18 cellular contexts compared by ENCODE assay signal in the genomic region with DNA sequence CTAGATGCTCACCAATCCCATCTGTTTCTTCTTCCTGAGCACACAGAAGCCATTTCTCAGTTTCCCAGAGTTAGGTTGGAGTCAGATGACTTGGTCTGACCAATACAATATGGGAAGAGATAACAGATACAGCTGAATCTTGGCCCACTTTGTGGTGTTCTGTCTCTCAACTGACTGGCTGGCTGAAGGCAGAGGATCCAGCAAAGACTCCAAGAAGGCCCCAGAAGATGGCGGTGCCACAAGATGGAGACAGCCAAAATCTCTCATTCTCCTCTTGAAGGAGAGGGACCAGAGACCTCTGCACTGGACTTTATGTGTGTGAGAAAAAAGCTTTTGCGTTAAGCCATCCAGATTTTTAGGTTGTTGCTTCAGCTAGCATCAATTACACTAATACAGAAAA. TPM values are rescaled to one million over a fixed set of nuclear protein-coding genes. Genes with fewer than 3 reads are reported as not detected.
DNase-seq lines count a peak whose midpoint lies in the region; ATAC-seq and TF ChIP-seq lines count a peak whose summit lies in the region.
"Had no signal": no experiment of that assay in that cellular context is flagged by ENCODE, and none has a peak within 500 bp of the region (broad histone marks: within the 10 kb centered on the region; RNA-seq: fewer than 3 reads in every experiment).

No MANE protein-coding gene starts in this region.

- ATAC-seq in PC-3, result no peak
- ATAC-seq: HCT116 had no signal

- no TSS peak for BruUV-seq in PC-3 (replicated peaks; lab: Mats Ljungman, UMichigan)

- no peaks in the 10 kb centered on the region for H3K27me3 ChIP-seq in PC-3 (ENCODE audit: low read length)
- no peaks in the 10 kb centered on the region for H3K27me3 ChIP-seq in esophagus muscularis mucosa

- no peak for DNase-seq in PC-3
- no peak for DNase-seq in RWPE1 (ENCODE audit: low spot score)
- peak; percentile 21 for DNase-seq in esophagus muscularis mucosa (ENCODE audit: extremely low spot score)
- DNase-seq in type B pancreatic cell (ENCODE audit: extremely low spot score, unreplicated experiment), result no peak
- DNase-seq in iPS-NIHi7 (ENCODE audit: extremely low spot score), result no peak
- no peak for DNase-seq in DMS153 (lab: John Stamatoyannopoulos, UW)
- no peak for DNase-seq in activated T-cell treated with anti-CD3 and anti-CD28 coated beads, Interleukin-2, amount 50 U/mL, for 48 hours
- DNase-seq: ACHN; Caco-2; CD4-positive, alpha-beta T cell; DMS79; GDM1; GOT3; H7; HFFc6; IMR-90 had no signal

- no peaks in the 10 kb centered on the region for H3K36me3 ChIP-seq in PC-3 (ENCODE audit: low read depth, low read length)
- H3K36me3 ChIP-seq in esophagus muscularis mucosa, result no peaks in the 10 kb centered on the region

- TF ChIP-seq CTCF in PC-3 (conservative IDR thresholded peaks at IDR 0.05; ENCODE audit: low read depth, low read length) (no peak), RWPE1 (conservative IDR thresholded peaks at IDR 0.05; ENCODE audit: low read depth) (no peak), esophagus muscularis mucosa (IDR thresholded peaks at IDR 0.05) (no peak), type B pancreatic cell (conservative IDR thresholded peaks at IDR 0.05) (no peak)

- intact Hi-C loops in PC-3 (cut with micrococcal nuclease) (no loop called here), esophagus muscularis mucosa (cut with DNase I) (no loop called here)

- H3K9ac ChIP-seq in PC-3 (ENCODE audit: low read length), result no peak overlapping the region

- POLR2A ChIA-PET in PC-3 (lab: Charles Lee; ENCODE audit: unreplicated experiment), result interaction anchor here (0.5 to 0.7 kb wide), 2 partner anchors 15 to 20 kb away, joined by 3 to 4 read pairs; a partner anchor contains a TSS
- POLR2A ChIA-PET in RWPE1 (lab: Yijun Ruan, JAX; ENCODE audit: low non-redundant PET), result no interaction called here

- H3K9me3 ChIP-seq in PC-3 (ENCODE audit: low read length) (no peaks in the 10 kb centered on the region), esophagus muscularis mucosa (no peaks in the 10 kb centered on the region)
- H3K9me3 ChIP-seq: Caco-2 had no signal

- no peaks in the 10 kb centered on the region for H3K9me2 ChIP-seq in PC-3 (replicated peaks; ENCODE audit: low read length)

- H3K27me3 Mint-ChIP-seq in type B pancreatic cell, result no peaks in the 10 kb centered on the region
- H3K27me3 Mint-ChIP-seq: CD4-positive, alpha-beta T cell had no signal

- H3K4me3 ChIP-seq in PC-3 (ENCODE audit: low read length) (no peak overlapping the region), esophagus muscularis mucosa (no peak overlapping the region)

- peaks cover 13% of the 10 kb centered on the region for H3K4me1 Mint-ChIP-seq in type B pancreatic cell (ENCODE audit: unreplicated experiment)

- H3K9me3 Mint-ChIP-seq in type B pancreatic cell, result no peaks in the 10 kb centered on the region
- H3K9me3 Mint-ChIP-seq: CD4-positive, alpha-beta T cell; HFFc6 had no signal

- H3K4me1 ChIP-seq in PC-3 (ENCODE audit: insufficient read depth, low read length), result peaks cover 48% of the 10 kb centered on the region
- H3K4me1 ChIP-seq in esophagus muscularis mucosa, result no peaks in the 10 kb centered on the region

- H3K4me2 ChIP-seq in PC-3 (ENCODE audit: low read length), result peak overlapping the region; percentile 7; the same call in 1 of the 2 replicates

- H3K27ac Mint-ChIP-seq in type B pancreatic cell, result peak overlapping the region; percentile 99
- H3K27ac Mint-ChIP-seq: CD4-positive, alpha-beta T cell; HFFc6 had no signal

- CTCF ChIA-PET in PC-3 (lab: Charles Lee) (no interaction called here), RWPE1 (lab: Yijun Ruan, JAX) (no interaction called here)

- peaks cover 4% of the 10 kb centered on the region for H3F3A ChIP-seq in PC-3 (ENCODE audit: low read length, unreplicated experiment)

- 97% methylated on average over 2 of the region's 2 CpGs for WGBS in esophagus muscularis mucosa

- H2AFZ ChIP-seq in PC-3 (ENCODE audit: low read length), result no peak overlapping the region

- H3K27ac ChIP-seq in PC-3 (ENCODE audit: low read length) (no peak overlapping the region), RWPE1 (peak overlapping the region; percentile 40; the same call in 1 of the 2 replicates), esophagus muscularis mucosa (replicated peaks in 1 of 4) (no peak overlapping the region)
- H3K27ac ChIP-seq: C4-2B had no signal

- no peaks in the 10 kb centered on the region for H3K36me3 Mint-ChIP-seq in type B pancreatic cell

- H3K4me3 Mint-ChIP-seq in type B pancreatic cell, result no peak overlapping the region
- H3K4me3 Mint-ChIP-seq: CD4-positive, alpha-beta T cell; HFFc6 had no signal

- no peaks in the 10 kb centered on the region for H4K20me1 ChIP-seq in PC-3 (ENCODE audit: low read length)

- no peak for TF ChIP-seq POLR2A in esophagus muscularis mucosa (IDR thresholded peaks at IDR 0.05; ENCODE audit: low read depth)

- no peaks in the 10 kb centered on the region for H3K79me2 ChIP-seq in PC-3 (ENCODE audit: low read length)

- TF ChIP-seq EP300 in esophagus muscularis mucosa (IDR thresholded peaks at IDR 0.05), result no peak

RNA-seq across cellular contexts. Expression of a gene that starts 8.2 kb away (rescaled TPM):
- total RNA-seq in PC-3 (2014; rRNA removed) (42.2 and 47.7 TPM in 2 replicates), esophagus muscularis mucosa (10 to 100 TPM; 27.0 to 46.7 (median 32.9) TPM), type B pancreatic cell (ENCODE audit: low replicate concordance) (41.1 and 51.1 TPM in 2 replicates)

RNA-seq across cellular contexts. Expression of a gene that starts 18.7 kb away (rescaled TPM):
- total RNA-seq in PC-3 (2014; rRNA removed) (17.7 and 19.1 TPM in 2 replicates), esophagus muscularis mucosa (10 to 100 TPM; 21.2 to 38.6 (median 26.1) TPM), type B pancreatic cell (ENCODE audit: low replicate concordance) (31.1 and 55.6 TPM in 2 replicates)

RNA-seq across cellular contexts. Expression of a gene that starts 20.2 kb away (rescaled TPM):
- total RNA-seq in PC-3 (2014; rRNA removed) (76.4 and 94.5 TPM in 2 replicates), esophagus muscularis mucosa (10 to 100 TPM; 31.3 to 49.4 (median 39.1) TPM), type B pancreatic cell (ENCODE audit: low replicate concordance) (81.2 and 118 TPM in 2 replicates)
